ENCODE assay signal across 11 cellular contexts in genomic region chr6:37174515-37175331, GRCh38. TPM values are rescaled to one million over a fixed set of nuclear protein-coding genes. Genes with fewer than 3 reads are reported as not detected.
A peak's percentile ranks its signal among the peaks of the same experiment; 100 is the strongest.
DNase-seq lines count a peak whose midpoint lies in the region; ATAC-seq and TF ChIP-seq lines count a peak whose summit lies in the region.
"Had no signal": no experiment of that assay in that cellular context is flagged by ENCODE, and none has a peak within 500 bp of the region (broad histone marks: within the 10 kb centered on the region; RNA-seq: fewer than 3 reads in every experiment).

No MANE protein-coding gene starts in this region.

- H3K4me1 Mint-ChIP-seq in activated naive CD8-positive, alpha-beta T cell (ENCODE audit: low read depth) = peaks cover 66% of the 10 kb centered on the region

- H3K27me3 Mint-ChIP-seq in activated naive CD8-positive, alpha-beta T cell = no peaks in the 10 kb centered on the region

- H3K27ac ChIP-seq in right atrium auricular region (peak overlapping the region; percentile 95 to 99), lower lobe of right lung (peak overlapping the region; percentile 11), uterus (peak overlapping the region; percentile 91 to 94)

- H3K27ac Mint-ChIP-seq in activated naive CD8-positive, alpha-beta T cell = peak overlapping the region; percentile 95

- no peak overlapping the region for H3K4me3 ChIP-seq in right atrium auricular region
- H3K4me3 ChIP-seq in lower lobe of right lung = peak overlapping the region; percentile 99
- H3K4me3 ChIP-seq in uterus = no peak overlapping the region

- TF ChIP-seq POLR2A in uterus (IDR thresholded peaks at IDR 0.05) = no peak

- H3K9me3 ChIP-seq in right atrium auricular region (no peaks in the 10 kb centered on the region), lower lobe of right lung (no peaks in the 10 kb centered on the region), uterus (no peaks in the 10 kb centered on the region)

- no peaks in the 10 kb centered on the region for H3K27me3 ChIP-seq in right atrium auricular region
- H3K27me3 ChIP-seq in lower lobe of right lung (ENCODE audit: low read depth) = no peaks in the 10 kb centered on the region
- no peaks in the 10 kb centered on the region for H3K27me3 ChIP-seq in uterus

- no peak for ATAC-seq in Right ventricle myocardium superior (ENCODE audit: poor library complexity)
- no peak for ATAC-seq in lower lobe of right lung
- no peak for ATAC-seq in GM21576 (IDR thresholded peaks at IDR 0.05; ENCODE audit: unreplicated experiment)
- no peak for ATAC-seq in sciatic nerve

- peak overlapping the region; percentile 92 for H3K4me3 Mint-ChIP-seq in activated naive CD8-positive, alpha-beta T cell

- intact Hi-C loops in Right ventricle myocardium superior (cut with DNase I) = no loop called here
- intact Hi-C loops in lower lobe of right lung (cut with DNase I) = loop anchor here (10.0 kb wide), 1 partner anchor 120 kb away; no protein-coding TSS in a partner anchor
- intact Hi-C loops in uterus (cut with DNase I; ENCODE audit: low total_unique reads) = loop anchor here (10.0 kb wide), 1 partner anchor 150 kb away; no protein-coding TSS in a partner anchor
- intact Hi-C loops in sciatic nerve (cut with DNase I) = loop anchor here (5.0 kb wide), 1 partner anchor 122 kb away; no protein-coding TSS in a partner anchor

- peaks cover 51% of the 10 kb centered on the region for H3K36me3 ChIP-seq in right atrium auricular region
- H3K36me3 ChIP-seq in lower lobe of right lung = peaks cover 40% of the 10 kb centered on the region
- H3K36me3 ChIP-seq in uterus = no peaks in the 10 kb centered on the region

- no peaks in the 10 kb centered on the region for H3K9me3 Mint-ChIP-seq in activated naive CD8-positive, alpha-beta T cell (ENCODE audit: low read depth)

- TF ChIP-seq CTCF in right atrium auricular region (IDR thresholded peaks at IDR 0.05) = no peak
- TF ChIP-seq CTCF in lower lobe of right lung (IDR thresholded peaks at IDR 0.05) = no peak
- no peak for TF ChIP-seq CTCF in uterus (IDR thresholded peaks at IDR 0.05)

- peaks cover 0 to 41% of the 10 kb centered on the region in 2 donors for H3K4me1 ChIP-seq in right atrium auricular region
- peaks cover 44% of the 10 kb centered on the region for H3K4me1 ChIP-seq in lower lobe of right lung
- no peaks in the 10 kb centered on the region for H3K4me1 ChIP-seq in uterus

- peaks cover 38% of the 10 kb centered on the region for H3K36me3 Mint-ChIP-seq in activated naive CD8-positive, alpha-beta T cell

- no peak for DNase-seq in right atrium auricular region (ENCODE audit: low spot score)
- no peak for DNase-seq in Right ventricle myocardium superior
- no peak for DNase-seq in lower lobe of right lung
- no peak for DNase-seq in uterus
- DNase-seq in sciatic nerve (ENCODE audit: low spot score) = no peak
- DNase-seq in mucosa of gallbladder (ENCODE audit: low spot score) = no peak
- DNase-seq: activated gamma-delta T cell treated with Interleukin-2 at 50 U/mL for 16 hours; effector CD4-positive, alpha-beta T cell; small intestine had no signal

RNA-seq across cellular contexts. Expression of gene PIM1, which starts 4.8 kb away (rescaled TPM):
- 10 to 100 TPM; 28.0 to 46.2 TPM for total RNA-seq in right atrium auricular region
- 28.3 TPM for total RNA-seq in Right ventricle myocardium superior
- total RNA-seq in lower lobe of right lung = 56.8 TPM
- total RNA-seq in uterus = 10 to 100 TPM in 3 of 4 donors, 1 to 10 TPM in 1; 2.0 to 44.5 (median 28.8) TPM
- total RNA-seq in sciatic nerve = 50.9 TPM
- total RNA-seq in mucosa of gallbladder = 21.8 TPM

Comparison
In these comparisons a context has a peak if more than half of its experiments do, and no peak if none do; other contexts are left out.
1. H3K27ac ChIP-seq: peak in every context shown above with its lines; median percentile 97 in right atrium auricular region; 92 in uterus; 11 in lower lobe of right lung.